17 cellular contexts compared by ENCODE assay signal in the genomic region with DNA sequence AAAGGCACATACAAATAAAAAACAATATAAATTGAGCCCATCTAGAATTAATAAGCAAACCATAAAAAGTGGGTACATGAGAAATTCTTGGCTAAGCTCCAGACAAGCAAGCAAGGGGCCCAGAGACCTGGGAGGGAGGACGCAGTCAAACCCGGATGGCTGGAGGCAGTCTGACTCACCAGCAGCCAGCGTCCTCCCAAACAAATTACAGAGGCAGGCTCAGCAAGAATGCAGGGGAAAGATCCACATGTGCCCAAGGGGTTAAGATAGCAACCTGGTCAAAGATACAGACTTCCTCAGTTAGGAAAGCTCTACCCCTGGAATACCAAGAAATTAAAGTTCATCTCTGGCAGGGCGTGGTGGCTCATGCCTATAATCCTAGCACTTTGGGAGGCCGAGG. TPM values are rescaled to one million over a fixed set of nuclear protein-coding genes. Genes with fewer than 3 reads are reported as not detected.
DNase-seq lines count a peak whose midpoint lies in the region; ATAC-seq, FAIRE-seq and TF ChIP-seq lines count a peak whose summit lies in the region.
"Had no signal": no experiment of that assay in that cellular context is flagged by ENCODE, and none has a peak within 500 bp of the region (broad histone marks: within the 10 kb centered on the region; RNA-seq: fewer than 3 reads in every experiment).

No MANE protein-coding gene starts in this region.

- CTCF ChIA-PET in Calu3 (lab: Charles Lee): no interaction called here

- H3K4me3 Mint-ChIP-seq in Calu3 (ENCODE audit: low read depth, unreplicated experiment): no peak overlapping the region
- no peak overlapping the region for H3K4me3 Mint-ChIP-seq in activated naive CD8-positive, alpha-beta T cell treated with anti-CD3 and anti-CD28 coated beads, Interleukin-2, amount 50 U/mL, for 24 hours
- H3K4me3 Mint-ChIP-seq: activated naive CD8-positive, alpha-beta T cell treated with anti-CD3 and anti-CD28 coated beads, Interleukin-2, amount 10 ng/mL, durations not matched to agents 7 days and 5 days had no signal

- H3K4me1 Mint-ChIP-seq in Calu3 (ENCODE audit: low read depth, unreplicated experiment): peaks cover 30% of the 10 kb centered on the region
- H3K4me1 Mint-ChIP-seq in activated naive CD8-positive, alpha-beta T cell treated with anti-CD3 and anti-CD28 coated beads, Interleukin-2, amount 50 U/mL, for 24 hours: peaks cover 47% of the 10 kb centered on the region

- no peak for TF ChIP-seq CTCF in Calu3 (IDR thresholded peaks at IDR 0.05; ENCODE audit: unreplicated experiment)

- no peak overlapping the region for H3K27ac Mint-ChIP-seq in Calu3 (ENCODE audit: unreplicated experiment)
- peak overlapping the region; percentile 16 for H3K27ac Mint-ChIP-seq in activated naive CD8-positive, alpha-beta T cell treated with anti-CD3 and anti-CD28 coated beads, Interleukin-2, amount 50 U/mL, for 24 hours
- H3K27ac Mint-ChIP-seq: activated naive CD8-positive, alpha-beta T cell treated with anti-CD3 and anti-CD28 coated beads, Interleukin-2, amount 10 ng/mL, durations not matched to agents 7 days and 5 days had no signal

- DNase-seq in Calu3 (peak; percentile 57), LHCN-M2 (ENCODE audit: low read depth) (peak; percentile 37), kidney glomerular epithelial cell (lab: John Stamatoyannopoulos, UW) (peak; percentile 63), GM12891 (ENCODE audit: insufficient read length, low spot score) (no peak)
- DNase-seq in activated naive CD8-positive, alpha-beta T cell treated with anti-CD3 and anti-CD28 coated beads, Interleukin-2, amount 50 U/mL, for 24 hours: no peak
- no peak for DNase-seq in activated naive CD4-positive, alpha-beta T cell treated with Interleukin-2 at 50 U/mL for 16 hours
- DNase-seq: activated CD4-positive, alpha-beta T cell treated with anti-CD3 and anti-CD28 coated beads, Interleukin-2, amount 50 U/mL, for 1 hour; activated naive CD8-positive, alpha-beta T cell treated with anti-CD3 and anti-CD28 coated beads, Interleukin-2, amount 10 ng/mL, durations not matched to agents 7 days and 5 days; C1 segment of cervical spinal cord; HCEC 1CT; heart right ventricle; NCI-H2171 treated with DMSO at 0.1 percent for 48 hours; psoas muscle; transverse colon had no signal

- ATAC-seq in activated naive CD8-positive, alpha-beta T cell treated with anti-CD3 and anti-CD28 coated beads, Interleukin-2, amount 50 U/mL, for 24 hours: no peak
- ATAC-seq in HG03159 (IDR thresholded peaks at IDR 0.05; ENCODE audit: unreplicated experiment): no peak
- no peak for ATAC-seq in GM18870 (IDR thresholded peaks at IDR 0.05; ENCODE audit: unreplicated experiment)
- ATAC-seq: heart right ventricle, psoas muscle, Right ventricle myocardium inferior had no signal

- no peaks in the 10 kb centered on the region for H3K9me3 Mint-ChIP-seq in Calu3 (ENCODE audit: low read depth, unreplicated experiment)
- no peaks in the 10 kb centered on the region for H3K9me3 Mint-ChIP-seq in activated naive CD8-positive, alpha-beta T cell treated with anti-CD3 and anti-CD28 coated beads, Interleukin-2, amount 50 U/mL, for 24 hours

- peaks cover 13% of the 10 kb centered on the region for H3K36me3 Mint-ChIP-seq in Calu3 (ENCODE audit: insufficient read depth, unreplicated experiment)
- peaks cover 4% of the 10 kb centered on the region for H3K36me3 Mint-ChIP-seq in activated naive CD8-positive, alpha-beta T cell treated with anti-CD3 and anti-CD28 coated beads, Interleukin-2, amount 50 U/mL, for 24 hours (ENCODE audit: low read depth)

- H3K27me3 Mint-ChIP-seq in Calu3 (ENCODE audit: unreplicated experiment): no peaks in the 10 kb centered on the region
- peaks cover 6% of the 10 kb centered on the region for H3K27me3 Mint-ChIP-seq in activated naive CD8-positive, alpha-beta T cell treated with anti-CD3 and anti-CD28 coated beads, Interleukin-2, amount 50 U/mL, for 24 hours

- FAIRE-seq in GM12891 (lab: Jason Lieb, UNC): no peak

- BruUV-seq in Calu3 (replicated peaks; lab: Mats Ljungman, UMichigan): no TSS peak

- intact Hi-C loops in Calu3 (cut with micrococcal nuclease; ENCODE audit: unreplicated experiment): loop anchor here (5.0 to 10.0 kb wide), 2 partner anchors 153 to 206 kb away; no protein-coding TSS in a partner anchor

- no peak for TF ChIP-seq POLR2A in GM12891 (IDR thresholded peaks at IDR 0.05; ENCODE audit: low read depth, low read length)

TF ChIP-seq in GM12891, 5 proteins besides CTCF, POLR2A, EP300 and RAD21:
- TF ChIP-seq POU2F2 (IDR thresholded peaks at IDR 0.05; ENCODE audit: low read depth, low read length): no peak
- TF ChIP-seq PAX5 (IDR thresholded peaks at IDR 0.05; ENCODE audit: insufficient read depth, low read length, severe bottlenecking): no peak
- no peak for TF ChIP-seq SPI1 (IDR thresholded peaks at IDR 0.05; ENCODE audit: low read depth, low read length)
- no peak for TF ChIP-seq POLR2AphosphoS5 (IDR thresholded peaks at IDR 0.05; ENCODE audit: low read depth, low read length)
- TF ChIP-seq TAF1 (IDR thresholded peaks at IDR 0.05; ENCODE audit: low read depth, low read length): no peak

RNA-seq across cellular contexts. Expression of a gene that starts 7.4 kb away (rescaled TPM):
- total RNA-seq in Calu3 (2022) (15.2 and 18.2 TPM in 2 replicates), LHCN-M2 (2014; rRNA removed) (11.6 and 18.1 TPM in 2 replicates)
- polyA plus RNA-seq in LHCN-M2 (2012): 7.3 TPM
- 0.19 TPM for polyA plus RNA-seq in GM12891 (2012; ENCODE audit: low read depth, missing spikeins)

Comparison
In these comparisons a context has a peak if more than half of its experiments do, and no peak if none do; other contexts are left out.
1. DNase-seq: peak in Calu3 (single experiment), LHCN-M2 (single experiment) and kidney glomerular epithelial cell (single experiment); none in activated naive CD8-positive, alpha-beta T cell treated with anti-CD3 and anti-CD28 coated beads, Interleukin-2, amount 50 U/mL, for 24 hours (single experiment), activated naive CD4-positive, alpha-beta T cell treated with Interleukin-2 at 50 U/mL for 16 hours (single experiment) and GM12891 (single experiment).